Comparison of ENCODE assay signal across 1 cellular context in genomic region chr19:45581576-45581975, GRCh38.
TF ChIP-seq lines count a peak whose summit lies in the region.

No MANE protein-coding gene starts in this region.

TF ChIP-seq in K562, 482 proteins besides CTCF, POLR2A, EP300 and RAD21:
- TF ChIP-seq KDM1A (IDR thresholded peaks at IDR 0.05) (0 out of 4 replicates have a peak, but pooled peaks have one; percentile 8 to 12), BRD9 (IDR thresholded peaks at IDR 0.05; ENCODE audit: low read depth, partially characterized antibody) (no peak), SIN3B (IDR thresholded peaks at IDR 0.05; ENCODE audit: low read depth) (no peak), MLLT1 (IDR thresholded peaks at IDR 0.05) (no peak)
